Comparison of ENCODE assay signal across 21 cellular contexts in genomic region chr11:111785076-111785475, GRCh38.
"Had no signal": no experiment of that assay in that cellular context is flagged by ENCODE, and none has a peak within 500 bp of the region (broad histone marks: within the 10 kb centered on the region; RNA-seq: fewer than 3 reads in every experiment).

No MANE protein-coding gene starts in this region.

- H3K27me3 ChIP-seq: adrenal gland, ascending aorta, brain microvascular endothelial cell, neural progenitor cell, suprapubic skin, tibial nerve had no signal

- H3K4me1 ChIP-seq: ascending aorta, neural progenitor cell, suprapubic skin, tibial nerve had no signal

- H3K4me3 ChIP-seq: adrenal gland, ascending aorta, lung, neural progenitor cell, suprapubic skin, tibial nerve had no signal

- H3K27ac ChIP-seq: adrenal gland, ascending aorta, brain microvascular endothelial cell, neural progenitor cell, suprapubic skin, tibial nerve had no signal

- DNase-seq: activated T-cell treated with anti-CD3 and anti-CD28 coated beads, Interleukin-2, amount 50 U/mL, for 24 hours; adrenal gland; brain microvascular endothelial cell; central memory CD4-positive, alpha-beta T cell; dermis blood vessel endothelial cell; effector memory CD4-positive, alpha-beta T cell; foreskin melanocyte; glutamatergic neuron; left colon; naive thymus-derived CD8-positive, alpha-beta T cell; retina; stimulated activated CD4-positive, alpha-beta T cell treated with anti-CD3 and anti-CD28 coated beads, Interleukin-4, amount 100 ng/mL, for 4 hours; T-helper 1 cell had no signal

- ATAC-seq: activated T-helper 17 cell treated with anti-CD3 and anti-CD28 coated beads, Interleukin-2, amount 50 U/mL, for 72 hours; esophagus mucosa; naive thymus-derived CD8-positive, alpha-beta T cell; WTC11 had no signal

- H3K9me3 ChIP-seq: adrenal gland, ascending aorta, suprapubic skin, tibial nerve had no signal

- H3K9ac ChIP-seq: neural progenitor cell had no signal

- H3K36me3 ChIP-seq: neural progenitor cell had no signal
